ENCODE assay signal across 1 cellular context in genomic region chr7:150961510-150962284, GRCh38.
TF ChIP-seq lines count a peak whose summit lies in the region.

No MANE protein-coding gene starts in this region.

TF ChIP-seq in K562, 482 proteins besides CTCF, POLR2A, EP300 and RAD21 (continued from another document):
- TF ChIP-seq SMARCA5 (IDR thresholded peaks at IDR 0.05) = no peak
- TF ChIP-seq MXD1 (CRISPR knock-in tag; IDR thresholded peaks at IDR 0.05; ENCODE audit: borderline replicate concordance, poor library complexity, severe bottlenecking) = no peak
- 0 out of 2 replicates have a peak, but pooled peaks have one; percentile 27 for TF ChIP-seq ZBTB34 (CRISPR knock-in tag; IDR thresholded peaks at IDR 0.05)
- TF ChIP-seq SLC30A9 (CRISPR knock-in tag; IDR thresholded peaks at IDR 0.05) = no peak
- no peak for TF ChIP-seq MAFF (IDR thresholded peaks at IDR 0.05; ENCODE audit: low read length)
- TF ChIP-seq ESRRA (IDR thresholded peaks at IDR 0.05; ENCODE audit: borderline replicate concordance, low read depth) = no peak
- no peak for TF ChIP-seq MEF2A (IDR thresholded peaks at IDR 0.05; ENCODE audit: control insufficient read depth, low read depth, low read length)
- TF ChIP-seq PCBP2 (IDR thresholded peaks at IDR 0.05; ENCODE audit: low read depth, low read length, poor library complexity, severe bottlenecking) = no peak
- no peak for TF ChIP-seq THRA (IDR thresholded peaks at IDR 0.05)
- TF ChIP-seq XRCC3 (IDR thresholded peaks at IDR 0.05) = no peak
- TF ChIP-seq ZNF75A (CRISPR knock-in tag; IDR thresholded peaks at IDR 0.05) = no peak
- peak; percentile 79; the same call in 1 of the 2 replicates for TF ChIP-seq ERF (CRISPR knock-in tag; IDR thresholded peaks at IDR 0.05)
- peak; percentile 94; the same call in 1 of the 2 replicates for TF ChIP-seq SREBF2 (CRISPR knock-in tag; IDR thresholded peaks at IDR 0.05)
- no peak for TF ChIP-seq SMARCC2 (IDR thresholded peaks at IDR 0.05; ENCODE audit: low read depth)
- no peak for TF ChIP-seq SIRT6 (IDR thresholded peaks at IDR 0.05; ENCODE audit: low read depth, low read length)
- TF ChIP-seq STAT5A (IDR thresholded peaks at IDR 0.05; ENCODE audit: borderline replicate concordance, low read length) = no peak
- TF ChIP-seq ZFP36 (IDR thresholded peaks at IDR 0.05; ENCODE audit: low read depth, low read length, partially characterized antibody) = no peak
